15 cellular contexts compared by ENCODE assay signal in the genomic region with DNA sequence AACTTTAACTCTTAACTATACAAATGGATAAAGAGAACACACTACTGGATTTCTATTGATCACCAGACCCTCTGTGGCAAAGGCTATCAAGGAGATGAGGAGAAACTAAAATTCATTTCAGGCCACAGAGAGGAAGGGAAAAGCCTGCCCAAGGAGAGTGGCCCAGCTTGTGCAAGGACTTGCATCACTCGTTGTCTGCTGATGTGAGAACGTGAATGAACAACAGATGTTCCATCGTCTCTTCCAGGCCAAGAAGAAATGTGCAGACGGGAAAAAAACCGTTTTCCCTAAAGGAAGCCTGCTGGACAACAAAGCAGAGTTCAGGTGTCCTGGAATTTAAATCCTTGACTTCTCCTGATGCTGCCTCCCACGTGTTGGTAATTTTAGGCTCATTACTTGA.
DNase-seq lines count a peak whose midpoint lies in the region; ATAC-seq and TF ChIP-seq lines count a peak whose summit lies in the region.
"Had no signal": no experiment of that assay in that cellular context is flagged by ENCODE, and none has a peak within 500 bp of the region (broad histone marks: within the 10 kb centered on the region; RNA-seq: fewer than 3 reads in every experiment).

No MANE protein-coding gene starts in this region.

- no peak for TF ChIP-seq CTCF in AG09309 (IDR thresholded peaks at IDR 0.05; ENCODE audit: control insufficient read depth, insufficient read depth, low read depth, low read length, missing control alignments)
- no peak for TF ChIP-seq CTCF in brain (conservative IDR thresholded peaks at IDR 0.05)
- TF ChIP-seq CTCF in right atrium auricular region (IDR thresholded peaks at IDR 0.05): no peak
- TF ChIP-seq CTCF in sigmoid colon (IDR thresholded peaks at IDR 0.05): no peak

- peak overlapping the region in 3 of 5 experiments; percentile 7 to 84 (median 82) for H3K27ac Mint-ChIP-seq in brain
- H3K27ac Mint-ChIP-seq: activated CD4-positive, alpha-beta T cell treated with anti-CD3 and anti-CD28 coated beads for 36 hours; progenitor cell of endocrine pancreas had no signal

- H3K4me1 ChIP-seq in right atrium auricular region: peaks cover 0 to 62% of the 10 kb centered on the region in 2 donors
- peaks cover 0 to 87% (median 82%) of the 10 kb centered on the region in 4 donors for H3K4me1 ChIP-seq in sigmoid colon

- peaks cover 6% of the 10 kb centered on the region for H3K27me3 Mint-ChIP-seq in brain
- H3K27me3 Mint-ChIP-seq: progenitor cell of endocrine pancreas had no signal

- DNase-seq in AG09309 (ENCODE audit: low read depth) (peak; percentile 57), right atrium auricular region (ENCODE audit: low spot score) (peak; percentile 76), sigmoid colon (peak; percentile 88), left colon (no peak), NCI-H526 treated with DMSO at 0.1 percent for 48 hours (lab: John Stamatoyannopoulos, UW) (no peak), iPS-NIHi7 (ENCODE audit: extremely low spot score) (no peak)
- DNase-seq: cortex of kidney, KBM-7, NCI-H1105, SHP77 treated with DMSO at 0.1 percent for 48 hours had no signal

- no peaks in the 10 kb centered on the region for H3K36me3 ChIP-seq in right atrium auricular region
- no peaks in the 10 kb centered on the region for H3K36me3 ChIP-seq in sigmoid colon

- no peaks in the 10 kb centered on the region for H3K9me3 Mint-ChIP-seq in brain

- no peaks in the 10 kb centered on the region for H3K36me3 Mint-ChIP-seq in brain

- intact Hi-C loops in sigmoid colon (cut with DNase I) (no loop called here), left colon (cut with DNase I, micrococcal nuclease) (no loop called here)

- ATAC-seq in left colon (no peak), HG03354 (IDR thresholded peaks at IDR 0.05; ENCODE audit: poor library complexity, severe bottlenecking, unreplicated experiment) (no peak)

- 79 to 83% methylated on average over 6 of the region's 6 CpGs for WGBS in sigmoid colon, 2 donors

- H3K9me3 ChIP-seq in right atrium auricular region: no peaks in the 10 kb centered on the region
- H3K9me3 ChIP-seq in sigmoid colon: no peaks in the 10 kb centered on the region

- H3K4me3 ChIP-seq in AG09309 (ENCODE audit: control insufficient read depth, low read depth, low read length) (no peak overlapping the region), right atrium auricular region (no peak overlapping the region), sigmoid colon (no peak overlapping the region)

- no peak for TF ChIP-seq POLR2A in sigmoid colon (IDR thresholded peaks at IDR 0.05)

- no peak overlapping the region for H3K4me3 Mint-ChIP-seq in brain
- H3K4me3 Mint-ChIP-seq: activated CD4-positive, alpha-beta T cell treated with anti-CD3 and anti-CD28 coated beads for 36 hours had no signal

- TF ChIP-seq EP300 in sigmoid colon (IDR thresholded peaks at IDR 0.05): no peak

- peak overlapping the region; percentile 57 to 75 for H3K27ac ChIP-seq in right atrium auricular region
- peak overlapping the region; percentile 59 to 79 (median 75) for H3K27ac ChIP-seq in sigmoid colon
- H3K27ac ChIP-seq: epithelial cell of prostate had no signal

- H3K4me1 Mint-ChIP-seq in brain: peaks cover 58% of the 10 kb centered on the region

- no peaks in the 10 kb centered on the region for H3K27me3 ChIP-seq in right atrium auricular region
- no peaks in the 10 kb centered on the region for H3K27me3 ChIP-seq in sigmoid colon

Comparison
In these comparisons a context has a peak if more than half of its experiments do, and no peak if none do; other contexts are left out.
1. DNase-seq: peak in AG09309 (single experiment), right atrium auricular region (single experiment) and sigmoid colon (single experiment); none in left colon (0 of 2), NCI-H526 treated with DMSO at 0.1 percent for 48 hours (single experiment) and iPS-NIHi7 (single experiment).